ENCODE assay signal across 8 cellular contexts in genomic region chr19:47158879-47159509, GRCh38. TPM values are rescaled to one million over a fixed set of nuclear protein-coding genes. Genes with fewer than 3 reads are reported as not detected.
A peak's percentile ranks its signal among the peaks of the same experiment; 100 is the strongest.
DNase-seq lines count a peak whose midpoint lies in the region; ATAC-seq lines count a peak whose summit lies in the region.

No MANE protein-coding gene starts in this region.

- H2AFZ ChIP-seq in GM23248: no peak overlapping the region

- no peaks in the 10 kb centered on the region for H4K20me1 ChIP-seq in GM23248 (ENCODE audit: insufficient read depth)

- ATAC-seq in esophagus mucosa: peak; percentile 66
- no peak for ATAC-seq in HG02798 (IDR thresholded peaks at IDR 0.05; ENCODE audit: poor library complexity, unreplicated experiment)

- H3K27ac ChIP-seq in GM23248: peak overlapping the region; percentile 63
- H3K27ac ChIP-seq in skin epidermis: peak overlapping the region in 18 of 21 experiments; percentile 20 to 89 (median 70)

- peak; percentile 79 for DNase-seq in GM23248
- DNase-seq in activated CD4-positive, alpha-beta T cell treated with anti-CD3 and anti-CD28 coated beads, Interleukin-2, amount 50 U/mL, for 4 hours: peak; percentile 28 to 31
- no peak for DNase-seq in hepatic stellate cell (ENCODE audit: low spot score)
- no peak for DNase-seq in NCI-H2227 (lab: John Stamatoyannopoulos, UW; ENCODE audit: unreplicated experiment)
- no peak for DNase-seq in NCI-H2107 (lab: John Stamatoyannopoulos, UW)

- no peaks in the 10 kb centered on the region for H3K9me2 ChIP-seq in GM23248 (ENCODE audit: insufficient read depth)

- 67 to 70% methylated on average over 7 of the region's 7 CpGs for WGBS in GM23248 (ENCODE audit: low coverage in 1 of 2, low lambda C conversion rate in 2 of 2, missing lambda C conversion rate in 2 of 2), 2 experiments

- H3K4me3 ChIP-seq in GM23248: no peak overlapping the region
- H3K4me3 ChIP-seq in skin epidermis: no peak overlapping the region

- in situ Hi-C loops in GM23248 (cut with MboI): no loop called here

- 0 out of 2 replicates have a peak overlapping the region, but pooled peaks have one; percentile 19 for H3K9ac ChIP-seq in GM23248

- H3K4me2 ChIP-seq in GM23248 (ENCODE audit: unreplicated experiment): peak overlapping the region; percentile 47

- H3K36me3 ChIP-seq in GM23248 (ENCODE audit: low read depth): peaks cover 30% of the 10 kb centered on the region

- H3F3A ChIP-seq in GM23248 (ENCODE audit: insufficient read depth): peaks cover 38% of the 10 kb centered on the region

- H3K4me1 ChIP-seq in GM23248 (ENCODE audit: insufficient read depth): peaks cover 42% of the 10 kb centered on the region

- H3K79me2 ChIP-seq in GM23248 (ENCODE audit: insufficient read depth): peaks cover 45% of the 10 kb centered on the region

- H3K27me3 ChIP-seq in GM23248 (replicated peaks; ENCODE audit: insufficient read depth): no peaks in the 10 kb centered on the region

- no peaks in the 10 kb centered on the region for H3K9me3 ChIP-seq in GM23248 (ENCODE audit: low read depth)

RNA-seq across cellular contexts. Expression of gene SAE1, which starts 28.4 kb away (rescaled TPM):
- total RNA-seq in GM23248 (2014; rRNA removed; shearing (Covaris generic)): 132 and 177 TPM in 2 replicates
- polyA plus RNA-seq in GM23248 (2016; fragmentation: Nextera tagmentation; extraction: Ambion mirVana): 143 and 154 TPM in 2 replicates
- total RNA-seq in esophagus mucosa: 53.2 TPM

RNA-seq across cellular contexts. Expression of gene ZC3H4, which starts 45.4 kb away (rescaled TPM):
- 9.1 and 9.9 TPM in 2 replicates for total RNA-seq in GM23248 (2014; rRNA removed; shearing (Covaris generic))
- 6.0 and 7.0 TPM in 2 replicates for polyA plus RNA-seq in GM23248 (2016; fragmentation: Nextera tagmentation; extraction: Ambion mirVana)
- total RNA-seq in esophagus mucosa: 28.1 TPM

Comparison
In these comparisons a context has a peak if more than half of its experiments do, and no peak if none do; other contexts are left out.
1. DNase-seq: peak in GM23248 (single experiment) and activated CD4-positive, alpha-beta T cell treated with anti-CD3 and anti-CD28 coated beads, Interleukin-2, amount 50 U/mL, for 4 hours (2 of 2); none in hepatic stellate cell (single experiment), NCI-H2227 (single experiment) and NCI-H2107 (single experiment).